ENCODE assay signal across 15 cellular contexts in genomic region chr3:175486255-175486654, GRCh38.
DNase-seq lines count a peak whose midpoint lies in the region; ATAC-seq and TF ChIP-seq lines count a peak whose summit lies in the region.
"Had no signal": no experiment of that assay in that cellular context is flagged by ENCODE, and none has a peak within 500 bp of the region (broad histone marks: within the 10 kb centered on the region; RNA-seq: fewer than 3 reads in every experiment).

No MANE protein-coding gene starts in this region.

- H3F3A ChIP-seq in GM23248 (ENCODE audit: insufficient read depth) = no peaks in the 10 kb centered on the region

- H3K27ac ChIP-seq in OCI-LY3 (ENCODE audit: low read length) = peak overlapping the region; percentile 82
- no peak overlapping the region for H3K27ac ChIP-seq in GM23248
- H3K27ac ChIP-seq in tibial nerve = no peak overlapping the region
- H3K27ac ChIP-seq: HL-60 had no signal

- H3K27me3 ChIP-seq in OCI-LY3 (ENCODE audit: low read depth, low read length) = no peaks in the 10 kb centered on the region
- no peaks in the 10 kb centered on the region for H3K27me3 ChIP-seq in GM23248 (replicated peaks; ENCODE audit: insufficient read depth)
- no peaks in the 10 kb centered on the region for H3K27me3 ChIP-seq in tibial nerve

- H3K9ac ChIP-seq in OCI-LY3 (ENCODE audit: low read length) (peak overlapping the region; percentile 46), GM23248 (no peak overlapping the region)

- in situ Hi-C loops in GM13977 (cut with MboI; ENCODE audit: low pct_unique_long_range_greater_than_20kb, low sequenced_read_pairs, unreplicated experiment) (no loop called here), GM23248 (cut with MboI) (no loop called here)

- TF ChIP-seq POLR2A in tibial nerve (IDR thresholded peaks at IDR 0.05) = no peak

- peak; percentile 7 for DNase-seq in GM13977 (ENCODE audit: low spot score)
- no peak for DNase-seq in stimulated activated CD4-positive, alpha-beta T cell treated with anti-CD3 and anti-CD28 coated beads, Interleukin-4, amount 100 ng/mL, for 1 hour
- no peak for DNase-seq in GF-D8 (lab: John Stamatoyannopoulos, UW)
- no peak for DNase-seq in GM23248
- no peak for DNase-seq in tibial nerve (ENCODE audit: low spot score in 2 of 2)
- DNase-seq: activated CD4-positive, alpha-beta memory T cell treated with anti-CD3 and anti-CD28 coated beads for 36 hours; Kasumi-1; NCI-H2029; retina; SHP77 treated with DMSO at 0.1 percent for 48 hours had no signal

- no peaks in the 10 kb centered on the region for H3K79me2 ChIP-seq in OCI-LY3 (ENCODE audit: low read length)
- no peaks in the 10 kb centered on the region for H3K79me2 ChIP-seq in GM23248 (ENCODE audit: insufficient read depth)

- H3K4me3 ChIP-seq in OCI-LY3 (ENCODE audit: low read length) (peak overlapping the region; percentile 41), GM23248 (no peak overlapping the region), tibial nerve (no peak overlapping the region)

- H4K20me1 ChIP-seq in OCI-LY3 (ENCODE audit: insufficient read depth, low read length) (no peaks in the 10 kb centered on the region), GM23248 (ENCODE audit: insufficient read depth) (no peaks in the 10 kb centered on the region)

- H3K9me2 ChIP-seq in GM23248 (ENCODE audit: insufficient read depth) = no peaks in the 10 kb centered on the region

- H3K4me2 ChIP-seq in OCI-LY3 (ENCODE audit: low read length) (peak overlapping the region; percentile 70), GM23248 (ENCODE audit: unreplicated experiment) (no peak overlapping the region)

- peak overlapping the region; percentile 48 for H2AFZ ChIP-seq in OCI-LY3 (ENCODE audit: low read depth, low read length)
- H2AFZ ChIP-seq in GM23248 = no peak overlapping the region

- H3K36me3 ChIP-seq in OCI-LY3 (replicated peaks; ENCODE audit: low read depth, low read length) (no peaks in the 10 kb centered on the region), GM23248 (ENCODE audit: low read depth) (no peaks in the 10 kb centered on the region), tibial nerve (no peaks in the 10 kb centered on the region)

- 86 to 88% methylated on average over 6 of the region's 6 CpGs for WGBS in GM23248 (ENCODE audit: low coverage in 1 of 2, low lambda C conversion rate in 2 of 2, missing lambda C conversion rate in 2 of 2), 2 experiments
- 76 to 83% methylated on average over 6 of the region's 6 CpGs for WGBS in tibial nerve, 2 donors

- ATAC-seq in GM19467 (IDR thresholded peaks at IDR 0.05; ENCODE audit: unreplicated experiment) (peak; percentile 44), HG02981 (IDR thresholded peaks at IDR 0.05; ENCODE audit: unreplicated experiment) (peak; percentile 57)
- ATAC-seq: natural killer cell treated with Interleukin-12 subunit alpha and Interleukin-12 subunit beta and Interleukin-15 and Interleukin-18, amount 100 ng/mL, for 72 hours had no signal

- TF ChIP-seq EP300 in tibial nerve (IDR thresholded peaks at IDR 0.05) = no peak

- H3K4me1 ChIP-seq in OCI-LY3 (ENCODE audit: low read length) = peaks cover 69% of the 10 kb centered on the region
- H3K4me1 ChIP-seq in GM23248 (ENCODE audit: insufficient read depth) = no peaks in the 10 kb centered on the region
- H3K4me1 ChIP-seq in tibial nerve = no peaks in the 10 kb centered on the region

- TF ChIP-seq CTCF in GM13977 (IDR thresholded peaks at IDR 0.05; ENCODE audit: extremely low read depth, insufficient read depth, missing control alignments) (no peak), OCI-LY3 (IDR thresholded peaks at IDR 0.05; ENCODE audit: low read depth, low read length) (no peak), tibial nerve (IDR thresholded peaks at IDR 0.05) (no peak)

- H3K9me3 ChIP-seq in OCI-LY3 (ENCODE audit: insufficient read depth, low read length) (no peaks in the 10 kb centered on the region), GM23248 (ENCODE audit: low read depth) (no peaks in the 10 kb centered on the region), tibial nerve (no peaks in the 10 kb centered on the region)
